23 cellular contexts compared by ENCODE assay signal in genomic region chr6:14520029-14520428, GRCh38.
DNase-seq lines count a peak whose midpoint lies in the region; ATAC-seq, FAIRE-seq and TF ChIP-seq lines count a peak whose summit lies in the region.
"Had no signal": no experiment of that assay in that cellular context is flagged by ENCODE, and none has a peak within 500 bp of the region (broad histone marks: within the 10 kb centered on the region; RNA-seq: fewer than 3 reads in every experiment).

No MANE protein-coding gene starts in this region.

- no peak for TF ChIP-seq EP300 in transverse colon (IDR thresholded peaks at IDR 0.05; ENCODE audit: low read depth)

- in situ Hi-C loops in transverse colon (cut with MboI; ENCODE audit: low pct_ligation_motif_present in 1 of 4, low pct_unique_long_range_greater_than_20kb in 1 of 4, low sequenced_read_pairs in 3 of 4), result no loop called here

- intact Hi-C loops in transverse colon (cut with DNase I; ENCODE audit: low total_unique reads), result no loop called here

- DNase-seq in AG08395 (ENCODE audit: low spot score) (peak; percentile 17), HTR-8/SVneo (ENCODE audit: insufficient read length, low spot score) (no peak), RWPE2 (ENCODE audit: low spot score) (no peak), kidney tubule cell (ENCODE audit: low spot score) (peak; percentile 70), transverse colon (no peak), retina (no peak), DMS79 (lab: John Stamatoyannopoulos, UW) (no peak), NCI-H1105 (lab: John Stamatoyannopoulos, UW) (no peak)
- DNase-seq: CD8-positive, alpha-beta T cell; DMS79 treated with DMSO at 0.1 percent for 48 hours; GF-D8; MV-4-11; NCI-H1436 treated with DMSO at 0.1 percent for 48 hours; NCI-H2029 treated with DMSO at 0.1 percent for 48 hours; NCI-H2171 treated with DMSO at 0.1 percent for 48 hours; NCI-H446 treated with DMSO at 0.1 percent for 48 hours; NCI-H748 treated with DMSO at 0.1 percent for 48 hours; OCI-M1 had no signal

- ATAC-seq in RWPE2 (ENCODE audit: low read depth), result peak; percentile 80
- ATAC-seq: CD8-positive, alpha-beta T cell; Right ventricle myocardium inferior had no signal

- H3K36me3 ChIP-seq in RWPE2 (ENCODE audit: low read depth) (no peaks in the 10 kb centered on the region), transverse colon (no peaks in the 10 kb centered on the region)
- H3K36me3 ChIP-seq: BLaER1 had no signal

- no peak for TF ChIP-seq CTCF in RWPE2 (IDR thresholded peaks at IDR 0.05; ENCODE audit: poor library complexity, severe bottlenecking)
- no peak for TF ChIP-seq CTCF in transverse colon (IDR thresholded peaks at IDR 0.05)

- peak; percentile 28 for FAIRE-seq in HTR-8/SVneo (lab: Jason Lieb, UNC)
- FAIRE-seq: GM12891, GM18507 had no signal

- WGBS in transverse colon (ENCODE audit: low coverage in 1 of 2), 2 donors, result 94% methylated on average over 2 of the region's 2 CpGs; no CpG with 5 or more reads in 1 of the 2 donors

- no peak overlapping the region for H3K4me3 ChIP-seq in RWPE2 (ENCODE audit: severe bottlenecking)
- no peak overlapping the region for H3K4me3 ChIP-seq in transverse colon
- H3K4me3 ChIP-seq: BLaER1, SK-N-MC had no signal

- peaks cover 3% of the 10 kb centered on the region for H3K4me1 ChIP-seq in RWPE2 (ENCODE audit: insufficient read depth, poor library complexity, severe bottlenecking)
- no peaks in the 10 kb centered on the region for H3K4me1 ChIP-seq in transverse colon
- H3K4me1 ChIP-seq: BLaER1 had no signal

- TF ChIP-seq POLR2A in transverse colon (IDR thresholded peaks at IDR 0.05), result no peak

- H3K27ac ChIP-seq in RWPE2 (ENCODE audit: poor library complexity, severe bottlenecking) (peak overlapping the region; percentile 42), transverse colon (no peak overlapping the region)
- H3K27ac ChIP-seq: BLaER1, SK-N-MC had no signal

- H3K27me3 ChIP-seq in RWPE2 (ENCODE audit: insufficient read depth, poor library complexity, severe bottlenecking) (no peaks in the 10 kb centered on the region), transverse colon (no peaks in the 10 kb centered on the region)
- H3K27me3 ChIP-seq: BLaER1 had no signal

- no peaks in the 10 kb centered on the region for H3K9me3 ChIP-seq in RWPE2 (ENCODE audit: severe bottlenecking)
- H3K9me3 ChIP-seq in transverse colon, result no peaks in the 10 kb centered on the region

Comparison
In these comparisons a context has a peak if more than half of its experiments do, and no peak if none do; other contexts are left out.
1. DNase-seq: peak in AG08395 (single experiment) and kidney tubule cell (single experiment); none in HTR-8/SVneo (single experiment), RWPE2 (single experiment), transverse colon (single experiment), retina (single experiment), DMS79 (single experiment) and NCI-H1105 (single experiment).